In genomic region chr4:12965334-12965733, GRCh38 we compare ENCODE assay signal across 1 cellular context.
TF ChIP-seq lines count a peak whose summit lies in the region.

No MANE protein-coding gene starts in this region.

TF ChIP-seq in HepG2, 621 proteins besides CTCF, POLR2A, EP300 and RAD21 (continued from another document):
- TF ChIP-seq SNAPC4 (CRISPR knock-in tag; IDR thresholded peaks at IDR 0.05) (no peak), ZNF740 (CRISPR knock-in tag; IDR thresholded peaks at IDR 0.05) (no peak), LCORL (IDR thresholded peaks at IDR 0.05) (no peak), LCORL (CRISPR knock-in tag; IDR thresholded peaks at IDR 0.05) (no peak), ZNF614 (CRISPR knock-in tag; IDR thresholded peaks at IDR 0.05; ENCODE audit: borderline replicate concordance) (no peak)
TF ChIP-seq in HepG2: peak in this region for 0.
